In the genomic region with DNA sequence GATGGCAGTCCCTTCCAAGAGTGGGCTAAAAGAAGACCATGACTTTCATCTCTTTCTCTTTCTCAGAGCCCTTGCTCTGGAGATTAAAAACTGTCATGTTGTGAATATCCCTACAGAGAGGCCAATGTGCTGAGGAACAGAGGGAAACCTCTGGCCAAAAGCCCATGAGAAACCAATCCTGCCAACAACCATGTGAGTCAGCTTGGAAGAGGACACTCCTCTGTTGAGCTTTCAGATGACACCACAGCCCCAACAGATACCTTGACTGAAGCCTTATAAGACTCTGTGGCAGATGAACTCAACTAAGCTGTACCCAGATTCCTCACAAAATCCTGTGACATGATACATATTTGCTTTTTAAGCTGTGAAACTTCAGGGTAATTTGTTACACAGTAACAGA, we compare ENCODE assay signal across 25 cellular contexts.
"Had no signal": no experiment of that assay in that cellular context is flagged by ENCODE, and none has a peak within 500 bp of the region (broad histone marks: within the 10 kb centered on the region; RNA-seq: fewer than 3 reads in every experiment).

No MANE protein-coding gene starts in this region.

- DNase-seq: activated CD4-positive, alpha-beta T cell treated with anti-CD3 and anti-CD28 coated beads, Interleukin-2, amount 50 U/mL, for 1 hour; activated CD8-positive, alpha-beta memory T cell treated with anti-CD3 and anti-CD28 coated beads, Interleukin-2, amount 10 ng/mL, durations not matched to agents 7 days and 5 days; activated CD8-positive, alpha-beta T cell treated with anti-CD3 and anti-CD28 coated beads for 36 hours; activated naive CD4-positive, alpha-beta T cell; activated T-cell treated with anti-CD3 and anti-CD28 coated beads, Interleukin-2, amount 50 U/mL, for 72 hours; adrenal gland; central memory CD4-positive, alpha-beta T cell; heart left ventricle; hypothalamus; immature natural killer cell; naive thymus-derived CD4-positive, alpha-beta T cell; nucleus accumbens; psoas muscle; stimulated activated CD4-positive, alpha-beta T cell treated with anti-CD3 and anti-CD28 coated beads, Interleukin-15, amount 100 ng/mL, for 24 hours; stimulated activated CD4-positive, alpha-beta T cell treated with anti-CD3 and anti-CD28 coated beads, Interleukin-2, amount 100 ng/mL, for 24 hours; stimulated activated naive CD4-positive, alpha-beta T cell; T-helper 17 cell; tibial artery; upper lobe of right lung had no signal

- H3K4me3 ChIP-seq: adrenal gland, ascending aorta, heart left ventricle, psoas muscle, suprapubic skin, tibial artery, upper lobe of right lung had no signal

- H3K27me3 Mint-ChIP-seq: activated CD8-positive, alpha-beta memory T cell treated with anti-CD3 and anti-CD28 coated beads, Interleukin-2, amount 10 ng/mL, durations not matched to agents 7 days and 5 days; activated CD8-positive, alpha-beta T cell treated with anti-CD3 and anti-CD28 coated beads for 36 hours; brain; naive thymus-derived CD4-positive, alpha-beta T cell; T-helper 17 cell had no signal

- H3K9me3 Mint-ChIP-seq: mesothelial cell of epicardium had no signal

- H3K27ac Mint-ChIP-seq: activated CD8-positive, alpha-beta memory T cell treated with anti-CD3 and anti-CD28 coated beads, Interleukin-2, amount 10 ng/mL, durations not matched to agents 7 days and 5 days; activated CD8-positive, alpha-beta T cell treated with anti-CD3 and anti-CD28 coated beads for 36 hours; activated naive CD4-positive, alpha-beta T cell treated with anti-CD3 and anti-CD28 coated beads, Interleukin-2, amount 50 U/mL, for 72 hours; activated T-cell treated with anti-CD3 and anti-CD28 coated beads, Interleukin-2, amount 50 U/mL, for 72 hours; brain; immature natural killer cell; mesothelial cell of epicardium; naive thymus-derived CD4-positive, alpha-beta T cell; T-helper 17 cell; WTC11 had no signal

- H3K4me3 Mint-ChIP-seq: activated CD8-positive, alpha-beta memory T cell treated with anti-CD3 and anti-CD28 coated beads, Interleukin-2, amount 10 ng/mL, durations not matched to agents 7 days and 5 days; activated CD8-positive, alpha-beta T cell treated with anti-CD3 and anti-CD28 coated beads for 36 hours; activated T-cell treated with anti-CD3 and anti-CD28 coated beads, Interleukin-2, amount 50 U/mL, for 72 hours; brain; immature natural killer cell; mesothelial cell of epicardium; naive thymus-derived CD4-positive, alpha-beta T cell; T-helper 17 cell; WTC11 had no signal

- H3K4me1 Mint-ChIP-seq: brain, immature natural killer cell, mesothelial cell of epicardium, WTC11 had no signal
